17 cellular contexts compared by ENCODE assay signal in genomic region chr5:57532513-57533497, GRCh38. TPM values are rescaled to one million over a fixed set of nuclear protein-coding genes. Genes with fewer than 3 reads are reported as not detected.
DNase-seq lines count a peak whose midpoint lies in the region; ATAC-seq and TF ChIP-seq lines count a peak whose summit lies in the region.
"Had no signal": no experiment of that assay in that cellular context is flagged by ENCODE, and none has a peak within 500 bp of the region (broad histone marks: within the 10 kb centered on the region; RNA-seq: fewer than 3 reads in every experiment).

No MANE protein-coding gene starts in this region.

- H3K36me3 ChIP-seq in breast epithelium, result no peaks in the 10 kb centered on the region
- H3K36me3 ChIP-seq: cardiac muscle cell, sigmoid colon had no signal

- H3K9me3 ChIP-seq in breast epithelium, result no peaks in the 10 kb centered on the region
- H3K9me3 ChIP-seq: sigmoid colon had no signal

- DNase-seq in MCF 10A (ENCODE audit: unreplicated experiment) (peak; percentile 14), breast epithelium (ENCODE audit: low spot score in 2 of 2) (no peak), amniotic epithelial cell (ENCODE audit: low read depth) (peak; percentile 60), foreskin melanocyte (peak; percentile 60), COLO668 (lab: John Stamatoyannopoulos, UW; ENCODE audit: unreplicated experiment) (no peak), RKO (ENCODE audit: low spot score) (no peak)
- no peak for DNase-seq in stimulated activated CD4-positive, alpha-beta T cell treated with anti-CD3 and anti-CD28 coated beads, Interleukin-12 subunit alpha, Interleukin-12 subunit beta, amount 100 ng/mL, for 4 hours
- DNase-seq: 8988T, activated gamma-delta T cell treated with Interleukin-2 at 50 U/mL for 16 hours, H7, NCI-H2029 treated with DMSO at 0.1 percent for 48 hours, NCI-H526 treated with DMSO at 0.1 percent for 48 hours, SHP77, sigmoid colon had no signal

- H3K4me3 ChIP-seq in breast epithelium, result no peak overlapping the region
- H3K4me3 ChIP-seq: cardiac muscle cell, sigmoid colon had no signal

- H3K36me3 Mint-ChIP-seq in MCF 10A (ENCODE audit: insufficient read depth, unreplicated experiment), result no peaks in the 10 kb centered on the region

- no peak for ATAC-seq in HG02970 (IDR thresholded peaks at IDR 0.05; ENCODE audit: low FRiP score, unreplicated experiment)

- H3K4me1 Mint-ChIP-seq in MCF 10A (ENCODE audit: insufficient read depth, unreplicated experiment), result peaks cover 4% of the 10 kb centered on the region
- H3K4me1 Mint-ChIP-seq: neural crest cell had no signal

- no peaks in the 10 kb centered on the region for H3K9me3 Mint-ChIP-seq in MCF 10A (ENCODE audit: unreplicated experiment)

- POLR2A ChIA-PET in MCF 10A (lab: Yijun Ruan, JAX), result interaction anchor here (0.6 kb wide), 2 partner anchors 34 to 98 kb away, joined by 3 to 5 read pairs; no protein-coding TSS in a partner anchor

- no peak overlapping the region for H3K27ac ChIP-seq in breast epithelium
- H3K27ac ChIP-seq: cardiac muscle cell, sigmoid colon had no signal

- TF ChIP-seq POLR2A in breast epithelium (IDR thresholded peaks at IDR 0.05), result no peak

- H3K4me1 ChIP-seq in breast epithelium, result no peaks in the 10 kb centered on the region
- H3K4me1 ChIP-seq: sigmoid colon had no signal

- no peak overlapping the region for H3K27ac Mint-ChIP-seq in MCF 10A (ENCODE audit: low read depth, unreplicated experiment)

- intact Hi-C loops in MCF 10A (cut with micrococcal nuclease), result no loop called here
- intact Hi-C loops in breast epithelium (cut with DNase I; ENCODE audit: low total_unique reads), result no loop called here

- BruUV-seq in MCF 10A (replicated peaks; lab: Mats Ljungman, UMichigan), result no TSS peak

- TF ChIP-seq CTCF in MCF 10A (IDR thresholded peaks at IDR 0.05; ENCODE audit: unreplicated experiment), result no peak
- TF ChIP-seq CTCF in breast epithelium (IDR thresholded peaks at IDR 0.05), result no peak

- H3K27me3 ChIP-seq in breast epithelium, result no peaks in the 10 kb centered on the region
- H3K27me3 ChIP-seq: cardiac muscle cell, sigmoid colon had no signal

- CTCF ChIA-PET in MCF 10A (lab: Yijun Ruan, JAX), result interaction anchor here (0.7 kb wide), 1 partner anchor 231 kb away, joined by 3 read pairs; no protein-coding TSS in a partner anchor

- H3K27me3 Mint-ChIP-seq in MCF 10A (ENCODE audit: insufficient read depth, unreplicated experiment), result no peaks in the 10 kb centered on the region

- H3K4me3 Mint-ChIP-seq in MCF 10A (ENCODE audit: unreplicated experiment), result no peak overlapping the region
- H3K4me3 Mint-ChIP-seq: neural crest cell had no signal

RNA-seq across cellular contexts. Expression of gene ACTBL2, which starts 50.2 kb away (rescaled TPM):
- total RNA-seq in MCF 10A (2022), result 0.10 TPM in 1 of 2 replicates, not detected in the other
- total RNA-seq in breast epithelium, result 1 to 10 TPM in 1 of 3 donors, not detected in 2; 1.2 TPM
- total RNA-seq: cardiac muscle cell, H7, neural crest cell, sigmoid colon had no signal

Comparison
In these comparisons a context has a peak if more than half of its experiments do, and no peak if none do; other contexts are left out.
1. DNase-seq: peak in MCF 10A (single experiment), amniotic epithelial cell (single experiment) and foreskin melanocyte (single experiment); none in breast epithelium (0 of 2), COLO668 (single experiment), stimulated activated CD4-positive, alpha-beta T cell treated with anti-CD3 and anti-CD28 coated beads, Interleukin-12 subunit alpha, Interleukin-12 subunit beta, amount 100 ng/mL, for 4 hours (single experiment) and RKO (single experiment).